ENCODE assay signal across 1 cellular context in the genomic region with DNA sequence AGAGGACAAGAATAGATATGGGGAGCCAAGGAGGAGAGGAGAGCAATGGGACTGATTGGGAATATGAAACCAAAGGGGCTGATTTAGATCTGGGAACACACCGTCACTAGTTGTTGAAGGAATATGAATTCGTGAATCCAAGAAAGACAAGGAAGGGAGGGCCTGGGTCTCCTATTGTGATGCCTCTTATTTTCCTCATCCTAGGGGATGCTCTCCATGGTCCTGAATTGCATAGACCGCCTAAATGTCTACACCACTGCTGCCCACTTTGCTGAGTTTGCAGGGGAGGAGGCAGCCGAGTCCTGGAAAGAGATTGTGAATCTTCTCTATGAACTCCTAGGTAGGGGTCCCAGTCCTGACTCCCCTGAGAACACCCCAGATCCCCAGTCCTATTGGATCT.
TF ChIP-seq lines count a peak whose summit lies in the region.

No MANE protein-coding gene starts in this region.

TF ChIP-seq in HCT116, 20 proteins besides CTCF, POLR2A, EP300 and RAD21 (continued from another document):
- TF ChIP-seq, protein P1, sequence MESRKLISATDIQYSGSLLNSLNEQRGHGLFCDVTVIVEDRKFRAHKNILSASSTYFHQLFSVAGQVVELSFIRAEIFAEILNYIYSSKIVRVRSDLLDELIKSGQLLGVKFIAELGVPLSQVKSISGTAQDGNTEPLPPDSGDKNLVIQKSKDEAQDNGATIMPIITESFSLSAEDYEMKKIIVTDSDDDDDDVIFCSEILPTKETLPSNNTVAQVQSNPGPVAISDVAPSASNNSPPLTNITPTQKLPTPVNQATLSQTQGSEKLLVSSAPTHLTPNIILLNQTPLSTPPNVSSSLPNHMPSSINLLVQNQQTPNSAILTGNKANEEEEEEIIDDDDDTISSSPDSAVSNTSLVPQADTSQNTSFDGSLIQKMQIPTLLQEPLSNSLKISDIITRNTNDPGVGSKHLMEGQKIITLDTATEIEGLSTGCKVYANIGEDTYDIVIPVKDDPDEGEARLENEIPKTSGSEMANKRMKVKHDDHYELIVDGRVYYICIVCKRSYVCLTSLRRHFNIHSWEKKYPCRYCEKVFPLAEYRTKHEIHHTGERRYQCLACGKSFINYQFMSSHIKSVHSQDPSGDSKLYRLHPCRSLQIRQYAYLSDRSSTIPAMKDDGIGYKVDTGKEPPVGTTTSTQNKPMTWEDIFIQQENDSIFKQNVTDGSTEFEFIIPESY (IDR thresholded peaks at IDR 0.05; ENCODE audit: extremely low read depth, insufficient replicate concordance, low read length), result no peak
- TF ChIP-seq CBX3 (IDR thresholded peaks at IDR 0.05; ENCODE audit: low read depth) (no peak), EZH2 (IDR thresholded peaks at IDR 0.05) (no peak)
- TF ChIP-seq, protein P2, sequence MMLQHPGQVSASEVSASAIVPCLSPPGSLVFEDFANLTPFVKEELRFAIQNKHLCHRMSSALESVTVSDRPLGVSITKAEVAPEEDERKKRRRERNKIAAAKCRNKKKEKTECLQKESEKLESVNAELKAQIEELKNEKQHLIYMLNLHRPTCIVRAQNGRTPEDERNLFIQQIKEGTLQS (IDR thresholded peaks at IDR 0.05), result no peak
